In genomic region chr2:200329384-200329783, GRCh38 we compare ENCODE assay signal across 17 cellular contexts.
"Had no signal": no experiment of that assay in that cellular context is flagged by ENCODE, and none has a peak within 500 bp of the region (broad histone marks: within the 10 kb centered on the region; RNA-seq: fewer than 3 reads in every experiment).

No MANE protein-coding gene starts in this region.

- H3K27me3 ChIP-seq: esophagus squamous epithelium, neural progenitor cell, ovary, stomach, testis, upper lobe of left lung had no signal

- H3K4me2 ChIP-seq: neural progenitor cell had no signal

- ATAC-seq: activated CD4-positive, alpha-beta T cell treated with anti-CD3 and anti-CD28 coated beads for 36 hours; activated naive CD4-positive, alpha-beta T cell treated with anti-CD3 and anti-CD28 coated beads, Interleukin-2, amount 50 U/mL, for 72 hours; effector memory CD8-positive, alpha-beta T cell; lower lobe of right lung; stimulated activated effector memory CD8-positive, alpha-beta T cell treated with anti-CD3 and anti-CD28 coated beads, Interleukin-12 subunit alpha, Interleukin-12 subunit beta, amount 100 ng/mL, for 72 hours had no signal

- H2AFZ ChIP-seq: neural progenitor cell had no signal

- DNase-seq: activated CD4-positive, alpha-beta T cell treated with anti-CD3 and anti-CD28 coated beads for 36 hours; activated CD4-positive, alpha-beta T cell treated with anti-CD3 and anti-CD28 coated beads, Interleukin-2, amount 50 U/mL, for 48 hours; activated gamma-delta T cell; effector memory CD8-positive, alpha-beta T cell; esophagus squamous epithelium; immature natural killer cell; lower lobe of right lung; midbrain; ovary; stimulated activated CD4-positive, alpha-beta T cell treated with anti-CD3 and anti-CD28 coated beads, Interleukin-4, amount 100 ng/mL, for 24 hours; stomach; T-helper 2 cell; upper lobe of left lung had no signal

- H3K9ac ChIP-seq: neural progenitor cell had no signal

- H3K4me3 ChIP-seq: esophagus squamous epithelium, lower lobe of right lung, neural progenitor cell, ovary, stomach, testis, upper lobe of left lung had no signal

- H3K9me3 ChIP-seq: esophagus squamous epithelium, lower lobe of right lung, ovary, stomach, testis, upper lobe of left lung had no signal

- H3K27ac ChIP-seq: esophagus squamous epithelium, lower lobe of right lung, neural progenitor cell, ovary, stomach, testis, upper lobe of left lung had no signal

- H3K36me3 ChIP-seq: neural progenitor cell, ovary, upper lobe of left lung had no signal
